Comparison of ENCODE assay signal across 1 cellular context in the genomic region with DNA sequence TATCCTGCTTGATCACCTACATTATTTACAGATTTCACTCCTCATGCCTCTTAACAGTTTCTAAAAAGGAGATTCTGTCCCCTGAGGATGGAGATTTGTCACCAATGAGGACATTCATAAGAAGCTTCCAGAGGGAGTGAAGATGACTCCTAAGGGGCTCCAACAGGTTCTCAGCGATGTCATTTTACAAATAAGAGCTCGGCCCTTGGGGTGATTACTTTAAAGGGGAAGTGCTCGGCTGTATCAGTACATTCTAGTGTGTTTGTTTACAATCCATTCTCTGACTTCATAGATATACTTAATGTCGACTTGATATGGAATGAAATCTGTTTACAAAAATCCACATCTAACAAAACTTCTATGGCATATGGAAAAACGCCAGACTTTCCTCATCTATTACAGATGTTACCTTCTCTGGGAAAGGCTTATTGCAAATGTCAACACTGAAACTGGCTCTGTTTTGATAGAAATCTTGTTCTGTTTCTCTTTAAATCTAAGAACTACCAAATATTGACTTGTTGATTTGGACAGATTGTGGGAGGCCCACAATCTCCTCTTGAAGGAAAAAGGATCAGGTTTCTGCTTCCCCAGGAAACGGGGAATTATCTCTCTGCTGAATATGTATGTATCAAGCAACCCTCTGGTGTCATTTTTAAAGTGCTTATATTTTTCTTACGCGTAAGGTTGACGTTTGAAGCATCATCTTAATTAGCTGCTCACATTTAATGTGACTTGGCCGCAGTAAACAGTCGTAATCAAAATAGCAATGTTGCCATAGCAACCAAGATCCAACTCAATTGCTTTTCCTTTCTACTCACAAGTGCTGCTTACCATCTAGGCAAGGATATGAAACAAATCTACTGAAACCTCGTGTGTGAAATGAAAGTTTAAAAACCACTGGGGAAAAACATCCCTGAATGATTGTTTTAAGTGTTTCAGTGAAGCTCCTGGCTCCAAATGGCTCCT.
A peak's percentile ranks its signal among the peaks of the same experiment; 100 is the strongest.
TF ChIP-seq lines count a peak whose summit lies in the region.

No MANE protein-coding gene starts in this region.

TF ChIP-seq in HEK293, 187 proteins besides CTCF, POLR2A, EP300 and RAD21 (continued from another document and continues in another):
- TF ChIP-seq, protein P1, sequence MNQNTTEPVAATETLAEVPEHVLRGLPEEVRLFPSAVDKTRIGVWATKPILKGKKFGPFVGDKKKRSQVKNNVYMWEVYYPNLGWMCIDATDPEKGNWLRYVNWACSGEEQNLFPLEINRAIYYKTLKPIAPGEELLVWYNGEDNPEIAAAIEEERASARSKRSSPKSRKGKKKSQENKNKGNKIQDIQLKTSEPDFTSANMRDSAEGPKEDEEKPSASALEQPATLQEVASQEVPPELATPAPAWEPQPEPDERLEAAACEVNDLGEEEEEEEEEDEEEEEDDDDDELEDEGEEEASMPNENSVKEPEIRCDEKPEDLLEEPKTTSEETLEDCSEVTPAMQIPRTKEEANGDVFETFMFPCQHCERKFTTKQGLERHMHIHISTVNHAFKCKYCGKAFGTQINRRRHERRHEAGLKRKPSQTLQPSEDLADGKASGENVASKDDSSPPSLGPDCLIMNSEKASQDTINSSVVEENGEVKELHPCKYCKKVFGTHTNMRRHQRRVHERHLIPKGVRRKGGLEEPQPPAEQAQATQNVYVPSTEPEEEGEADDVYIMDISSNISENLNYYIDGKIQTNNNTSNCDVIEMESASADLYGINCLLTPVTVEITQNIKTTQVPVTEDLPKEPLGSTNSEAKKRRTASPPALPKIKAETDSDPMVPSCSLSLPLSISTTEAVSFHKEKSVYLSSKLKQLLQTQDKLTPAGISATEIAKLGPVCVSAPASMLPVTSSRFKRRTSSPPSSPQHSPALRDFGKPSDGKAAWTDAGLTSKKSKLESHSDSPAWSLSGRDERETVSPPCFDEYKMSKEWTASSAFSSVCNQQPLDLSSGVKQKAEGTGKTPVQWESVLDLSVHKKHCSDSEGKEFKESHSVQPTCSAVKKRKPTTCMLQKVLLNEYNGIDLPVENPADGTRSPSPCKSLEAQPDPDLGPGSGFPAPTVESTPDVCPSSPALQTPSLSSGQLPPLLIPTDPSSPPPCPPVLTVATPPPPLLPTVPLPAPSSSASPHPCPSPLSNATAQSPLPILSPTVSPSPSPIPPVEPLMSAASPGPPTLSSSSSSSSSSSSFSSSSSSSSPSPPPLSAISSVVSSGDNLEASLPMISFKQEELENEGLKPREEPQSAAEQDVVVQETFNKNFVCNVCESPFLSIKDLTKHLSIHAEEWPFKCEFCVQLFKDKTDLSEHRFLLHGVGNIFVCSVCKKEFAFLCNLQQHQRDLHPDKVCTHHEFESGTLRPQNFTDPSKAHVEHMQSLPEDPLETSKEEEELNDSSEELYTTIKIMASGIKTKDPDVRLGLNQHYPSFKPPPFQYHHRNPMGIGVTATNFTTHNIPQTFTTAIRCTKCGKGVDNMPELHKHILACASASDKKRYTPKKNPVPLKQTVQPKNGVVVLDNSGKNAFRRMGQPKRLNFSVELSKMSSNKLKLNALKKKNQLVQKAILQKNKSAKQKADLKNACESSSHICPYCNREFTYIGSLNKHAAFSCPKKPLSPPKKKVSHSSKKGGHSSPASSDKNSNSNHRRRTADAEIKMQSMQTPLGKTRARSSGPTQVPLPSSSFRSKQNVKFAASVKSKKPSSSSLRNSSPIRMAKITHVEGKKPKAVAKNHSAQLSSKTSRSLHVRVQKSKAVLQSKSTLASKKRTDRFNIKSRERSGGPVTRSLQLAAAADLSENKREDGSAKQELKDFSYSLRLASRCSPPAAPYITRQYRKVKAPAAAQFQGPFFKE (tag by site-specific recombination; IDR thresholded peaks at IDR 0.05; ENCODE audit: borderline replicate concordance) = no peak
- TF ChIP-seq, protein P2, sequence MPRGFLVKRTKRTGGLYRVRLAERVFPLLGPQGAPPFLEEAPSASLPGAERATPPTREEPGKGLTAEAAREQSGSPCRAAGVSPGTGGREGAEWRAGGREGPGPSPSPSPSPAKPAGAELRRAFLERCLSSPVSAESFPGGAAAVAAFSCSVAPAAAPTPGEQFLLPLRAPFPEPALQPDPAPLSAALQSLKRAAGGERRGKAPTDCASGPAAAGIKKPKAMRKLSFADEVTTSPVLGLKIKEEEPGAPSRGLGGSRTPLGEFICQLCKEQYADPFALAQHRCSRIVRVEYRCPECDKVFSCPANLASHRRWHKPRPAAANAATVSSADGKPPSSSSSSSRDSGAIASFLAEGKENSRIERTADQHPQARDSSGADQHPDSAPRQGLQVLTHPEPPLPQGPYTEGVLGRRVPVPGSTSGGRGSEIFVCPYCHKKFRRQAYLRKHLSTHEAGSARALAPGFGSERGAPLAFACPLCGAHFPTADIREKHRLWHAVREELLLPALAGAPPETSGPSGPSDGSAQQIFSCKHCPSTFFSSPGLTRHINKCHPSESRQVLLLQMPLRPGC (tag by site-specific recombination; IDR thresholded peaks at IDR 0.05) = peak; percentile 69
- TF ChIP-seq ZSCAN16 (tag by site-specific recombination; IDR thresholded peaks at IDR 0.05) = no peak
- no peak for TF ChIP-seq ZNF112 (tag by site-specific recombination; IDR thresholded peaks at IDR 0.05)
- TF ChIP-seq ZFP3 (tag by site-specific recombination; IDR thresholded peaks at IDR 0.05; ENCODE audit: low read depth) = no peak
- TF ChIP-seq, protein P3, sequence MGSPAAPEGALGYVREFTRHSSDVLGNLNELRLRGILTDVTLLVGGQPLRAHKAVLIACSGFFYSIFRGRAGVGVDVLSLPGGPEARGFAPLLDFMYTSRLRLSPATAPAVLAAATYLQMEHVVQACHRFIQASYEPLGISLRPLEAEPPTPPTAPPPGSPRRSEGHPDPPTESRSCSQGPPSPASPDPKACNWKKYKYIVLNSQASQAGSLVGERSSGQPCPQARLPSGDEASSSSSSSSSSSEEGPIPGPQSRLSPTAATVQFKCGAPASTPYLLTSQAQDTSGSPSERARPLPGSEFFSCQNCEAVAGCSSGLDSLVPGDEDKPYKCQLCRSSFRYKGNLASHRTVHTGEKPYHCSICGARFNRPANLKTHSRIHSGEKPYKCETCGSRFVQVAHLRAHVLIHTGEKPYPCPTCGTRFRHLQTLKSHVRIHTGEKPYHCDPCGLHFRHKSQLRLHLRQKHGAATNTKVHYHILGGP (tag by site-specific recombination; IDR thresholded peaks at IDR 0.05) = no peak
- no peak for TF ChIP-seq GLIS2 (tag by site-specific recombination; IDR thresholded peaks at IDR 0.05)
- TF ChIP-seq, protein P4, sequence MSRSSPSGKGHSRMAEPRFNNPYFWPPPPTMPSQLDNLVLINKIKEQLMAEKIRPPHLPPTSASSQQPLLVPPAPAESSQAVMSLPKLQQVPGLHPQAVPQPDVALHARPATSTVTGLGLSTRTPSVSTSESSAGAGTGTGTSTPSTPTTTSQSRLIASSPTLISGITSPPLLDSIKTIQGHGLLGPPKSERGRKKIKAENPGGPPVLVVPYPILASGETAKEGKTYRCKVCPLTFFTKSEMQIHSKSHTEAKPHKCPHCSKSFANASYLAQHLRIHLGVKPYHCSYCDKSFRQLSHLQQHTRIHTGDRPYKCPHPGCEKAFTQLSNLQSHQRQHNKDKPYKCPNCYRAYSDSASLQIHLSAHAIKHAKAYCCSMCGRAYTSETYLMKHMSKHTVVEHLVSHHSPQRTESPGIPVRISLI (tag by site-specific recombination; IDR thresholded peaks at IDR 0.05) = no peak
- no peak for TF ChIP-seq MZF1 (tag by site-specific recombination; IDR thresholded peaks at IDR 0.05; ENCODE audit: borderline replicate concordance)
- TF ChIP-seq BCL11B (tag by site-specific recombination; IDR thresholded peaks at IDR 0.05; ENCODE audit: low read depth) = no peak
- no peak for TF ChIP-seq ZNF404 (tag by site-specific recombination; IDR thresholded peaks at IDR 0.05)
- no peak for TF ChIP-seq ZNF785 (tag by site-specific recombination; IDR thresholded peaks at IDR 0.05)
- TF ChIP-seq, protein P5, sequence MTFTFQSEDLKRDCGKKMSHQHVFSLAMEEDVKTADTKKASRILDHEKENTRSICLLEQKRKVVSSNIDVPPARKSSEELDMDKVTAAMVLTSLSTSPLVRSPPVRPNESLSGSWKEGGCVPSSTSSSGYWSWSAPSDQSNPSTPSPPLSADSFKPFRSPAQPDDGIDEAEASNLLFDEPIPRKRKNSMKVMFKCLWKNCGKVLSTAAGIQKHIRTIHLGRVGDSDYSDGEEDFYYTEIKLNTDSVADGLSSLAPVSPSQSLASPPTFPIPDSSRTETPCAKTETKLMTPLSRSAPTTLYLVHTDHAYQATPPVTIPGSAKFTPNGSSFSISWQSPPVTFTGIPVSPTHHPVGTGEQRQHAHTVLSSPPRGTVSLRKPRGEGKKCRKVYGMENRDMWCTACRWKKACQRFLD (tag by site-specific recombination; IDR thresholded peaks at IDR 0.05) = no peak
- TF ChIP-seq ZNF133 (tag by site-specific recombination; IDR thresholded peaks at IDR 0.05) = no peak
- TF ChIP-seq SP7 (tag by site-specific recombination; IDR thresholded peaks at IDR 0.05) = peak; percentile 82
- TF ChIP-seq, protein P6, sequence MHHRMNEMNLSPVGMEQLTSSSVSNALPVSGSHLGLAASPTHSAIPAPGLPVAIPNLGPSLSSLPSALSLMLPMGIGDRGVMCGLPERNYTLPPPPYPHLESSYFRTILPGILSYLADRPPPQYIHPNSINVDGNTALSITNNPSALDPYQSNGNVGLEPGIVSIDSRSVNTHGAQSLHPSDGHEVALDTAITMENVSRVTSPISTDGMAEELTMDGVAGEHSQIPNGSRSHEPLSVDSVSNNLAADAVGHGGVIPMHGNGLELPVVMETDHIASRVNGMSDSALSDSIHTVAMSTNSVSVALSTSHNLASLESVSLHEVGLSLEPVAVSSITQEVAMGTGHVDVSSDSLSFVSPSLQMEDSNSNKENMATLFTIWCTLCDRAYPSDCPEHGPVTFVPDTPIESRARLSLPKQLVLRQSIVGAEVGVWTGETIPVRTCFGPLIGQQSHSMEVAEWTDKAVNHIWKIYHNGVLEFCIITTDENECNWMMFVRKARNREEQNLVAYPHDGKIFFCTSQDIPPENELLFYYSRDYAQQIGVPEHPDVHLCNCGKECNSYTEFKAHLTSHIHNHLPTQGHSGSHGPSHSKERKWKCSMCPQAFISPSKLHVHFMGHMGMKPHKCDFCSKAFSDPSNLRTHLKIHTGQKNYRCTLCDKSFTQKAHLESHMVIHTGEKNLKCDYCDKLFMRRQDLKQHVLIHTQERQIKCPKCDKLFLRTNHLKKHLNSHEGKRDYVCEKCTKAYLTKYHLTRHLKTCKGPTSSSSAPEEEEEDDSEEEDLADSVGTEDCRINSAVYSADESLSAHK (tag by site-specific recombination; IDR thresholded peaks at IDR 0.05) = peak; percentile 61; the same call in 1 of the 2 replicates
- TF ChIP-seq ZNF354C (tag by site-specific recombination; IDR thresholded peaks at IDR 0.05; ENCODE audit: borderline replicate concordance, low read depth) = no peak
- no peak for TF ChIP-seq EGR2 (tag by site-specific recombination; IDR thresholded peaks at IDR 0.05; ENCODE audit: low read depth)
- TF ChIP-seq ZNF626 (tag by site-specific recombination; IDR thresholded peaks at IDR 0.05) = no peak
- TF ChIP-seq, protein P7, sequence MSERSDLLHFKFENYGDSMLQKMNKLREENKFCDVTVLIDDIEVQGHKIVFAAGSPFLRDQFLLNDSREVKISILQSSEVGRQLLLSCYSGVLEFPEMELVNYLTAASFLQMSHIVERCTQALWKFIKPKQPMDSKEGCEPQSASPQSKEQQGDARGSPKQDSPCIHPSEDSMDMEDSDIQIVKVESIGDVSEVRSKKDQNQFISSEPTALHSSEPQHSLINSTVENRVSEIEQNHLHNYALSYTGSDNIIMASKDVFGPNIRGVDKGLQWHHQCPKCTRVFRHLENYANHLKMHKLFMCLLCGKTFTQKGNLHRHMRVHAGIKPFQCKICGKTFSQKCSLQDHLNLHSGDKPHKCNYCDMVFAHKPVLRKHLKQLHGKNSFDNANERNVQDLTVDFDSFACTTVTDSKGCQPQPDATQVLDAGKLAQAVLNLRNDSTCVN (tag by site-specific recombination; optimal IDR thresholded peaks at IDR 0.05) = no peak
- TF ChIP-seq ZFHX2 (tag by site-specific recombination; conservative IDR thresholded peaks at IDR 0.05) = no peak
- TF ChIP-seq GLIS1 (tag by site-specific recombination; IDR thresholded peaks at IDR 0.05) = peak; percentile 51
- no peak for TF ChIP-seq ZNF514 (tag by site-specific recombination; IDR thresholded peaks at IDR 0.05)
- peak; percentile 96 for TF ChIP-seq ZNF629 (tag by site-specific recombination; IDR thresholded peaks at IDR 0.05)
- TF ChIP-seq GLI4 (tag by site-specific recombination; IDR thresholded peaks at IDR 0.05) = no peak
- TF ChIP-seq, protein P8, sequence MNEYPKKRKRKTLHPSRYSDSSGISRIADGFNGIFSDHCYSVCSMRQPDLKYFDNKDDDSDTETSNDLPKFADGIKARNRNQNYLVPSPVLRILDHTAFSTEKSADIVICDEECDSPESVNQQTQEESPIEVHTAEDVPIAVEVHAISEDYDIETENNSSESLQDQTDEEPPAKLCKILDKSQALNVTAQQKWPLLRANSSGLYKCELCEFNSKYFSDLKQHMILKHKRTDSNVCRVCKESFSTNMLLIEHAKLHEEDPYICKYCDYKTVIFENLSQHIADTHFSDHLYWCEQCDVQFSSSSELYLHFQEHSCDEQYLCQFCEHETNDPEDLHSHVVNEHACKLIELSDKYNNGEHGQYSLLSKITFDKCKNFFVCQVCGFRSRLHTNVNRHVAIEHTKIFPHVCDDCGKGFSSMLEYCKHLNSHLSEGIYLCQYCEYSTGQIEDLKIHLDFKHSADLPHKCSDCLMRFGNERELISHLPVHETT (tag by site-specific recombination; IDR thresholded peaks at IDR 0.05) = 0 out of 2 replicates have a peak, but pooled peaks have one; percentile 27
- TF ChIP-seq ZNF175 (tag by site-specific recombination; IDR thresholded peaks at IDR 0.05) = no peak
- no peak for TF ChIP-seq ZNF843 (tag by site-specific recombination; IDR thresholded peaks at IDR 0.05)
- no peak for TF ChIP-seq ZNF391 (tag by site-specific recombination; IDR thresholded peaks at IDR 0.05; ENCODE audit: borderline replicate concordance, low read depth)
- TF ChIP-seq ZFP41 (tag by site-specific recombination; IDR thresholded peaks at IDR 0.05; ENCODE audit: borderline replicate concordance) = no peak
- TF ChIP-seq, protein P9, sequence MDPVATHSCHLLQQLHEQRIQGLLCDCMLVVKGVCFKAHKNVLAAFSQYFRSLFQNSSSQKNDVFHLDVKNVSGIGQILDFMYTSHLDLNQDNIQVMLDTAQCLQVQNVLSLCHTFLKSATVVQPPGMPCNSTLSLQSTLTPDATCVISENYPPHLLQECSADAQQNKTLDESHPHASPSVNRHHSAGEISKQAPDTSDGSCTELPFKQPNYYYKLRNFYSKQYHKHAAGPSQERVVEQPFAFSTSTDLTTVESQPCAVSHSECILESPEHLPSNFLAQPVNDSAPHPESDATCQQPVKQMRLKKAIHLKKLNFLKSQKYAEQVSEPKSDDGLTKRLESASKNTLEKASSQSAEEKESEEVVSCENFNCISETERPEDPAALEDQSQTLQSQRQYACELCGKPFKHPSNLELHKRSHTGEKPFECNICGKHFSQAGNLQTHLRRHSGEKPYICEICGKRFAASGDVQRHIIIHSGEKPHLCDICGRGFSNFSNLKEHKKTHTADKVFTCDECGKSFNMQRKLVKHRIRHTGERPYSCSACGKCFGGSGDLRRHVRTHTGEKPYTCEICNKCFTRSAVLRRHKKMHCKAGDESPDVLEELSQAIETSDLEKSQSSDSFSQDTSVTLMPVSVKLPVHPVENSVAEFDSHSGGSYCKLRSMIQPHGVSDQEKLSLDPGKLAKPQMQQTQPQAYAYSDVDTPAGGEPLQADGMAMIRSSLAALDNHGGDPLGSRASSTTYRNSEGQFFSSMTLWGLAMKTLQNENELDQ (tag by site-specific recombination; IDR thresholded peaks at IDR 0.05; ENCODE audit: low read depth) = no peak
- no peak for TF ChIP-seq ZNF155 (tag by site-specific recombination; IDR thresholded peaks at IDR 0.05)
- TF ChIP-seq YY1 (tag by site-specific recombination; IDR thresholded peaks at IDR 0.05) = no peak
